In genomic region chr6:32167761-32168262, GRCh38 we compare ENCODE assay signal across 17 cellular contexts.
A peak's percentile ranks its signal among the peaks of the same experiment; 100 is the strongest.
DNase-seq lines count a peak whose midpoint lies in the region; ATAC-seq and TF ChIP-seq lines count a peak whose summit lies in the region.
"Had no signal": no experiment of that assay in that cellular context is flagged by ENCODE, and none has a peak within 500 bp of the region (broad histone marks: within the 10 kb centered on the region; RNA-seq: fewer than 3 reads in every experiment).

No MANE protein-coding gene starts in this region.

- H3K9me3 Mint-ChIP-seq in stimulated activated memory B cell treated with anti-CD40 and anti-IgM and Interleukin-4, amounts not matched to agents 10 μg/mL and 1 μg/mL and 100 μg/mL, for 72 hours: no peaks in the 10 kb centered on the region
- H3K9me3 Mint-ChIP-seq: activated naive CD4-positive, alpha-beta T cell treated with anti-CD3 and anti-CD28 coated beads, Interleukin-2, amount 10 ng/mL, durations not matched to agents 7 days and 5 days; CD4-positive, CD25-positive, alpha-beta regulatory T cell had no signal

- H3K27ac ChIP-seq in SK-N-MC: peak overlapping the region; percentile 22; the same call in 1 of the 2 replicates
- H3K27ac ChIP-seq: foreskin keratinocyte, lower lobe of right lung, PC-9 had no signal

- peak; percentile 50 for TF ChIP-seq POLR2A in erythroblast (IDR thresholded peaks at IDR 0.05; ENCODE audit: low read length)

- peak overlapping the region; percentile 6 for H3K27ac Mint-ChIP-seq in stimulated activated memory B cell treated with anti-CD40 and anti-IgM and Interleukin-4, amounts not matched to agents 10 μg/mL and 1 μg/mL and 100 μg/mL, for 72 hours
- H3K27ac Mint-ChIP-seq: activated naive CD4-positive, alpha-beta T cell treated with anti-CD3 and anti-CD28 coated beads, Interleukin-2, amount 10 ng/mL, durations not matched to agents 7 days and 5 days had no signal

- ATAC-seq in stimulated activated memory B cell treated with anti-CD40 and anti-IgM and Interleukin-4, amounts not matched to agents 10 μg/mL and 1 μg/mL and 100 μg/mL, for 72 hours: no peak
- ATAC-seq in GM21717 (IDR thresholded peaks at IDR 0.05; ENCODE audit: unreplicated experiment): no peak
- ATAC-seq: foreskin keratinocyte, SK-N-SH treated with all-trans-retinoic acid at 6 μM for 48 hours had no signal

- H3K36me3 Mint-ChIP-seq in stimulated activated memory B cell treated with anti-CD40 and anti-IgM and Interleukin-4, amounts not matched to agents 10 μg/mL and 1 μg/mL and 100 μg/mL, for 72 hours: peaks cover 49% of the 10 kb centered on the region

- no peak overlapping the region for H3K9ac ChIP-seq in SK-N-MC (ENCODE audit: insufficient read length)

- no peak overlapping the region for H3K4me3 ChIP-seq in SK-N-MC
- H3K4me3 ChIP-seq: lower lobe of right lung, PC-9 had no signal

- H3K9me3 ChIP-seq in SK-N-MC (ENCODE audit: low read depth, low read length): no peaks in the 10 kb centered on the region
- H3K9me3 ChIP-seq: lower lobe of right lung had no signal

- H3K36me3 ChIP-seq in SK-N-MC (ENCODE audit: insufficient read depth, low read length): peaks cover 47% of the 10 kb centered on the region

- peak; percentile 37 for DNase-seq in NCI-H82 (lab: John Stamatoyannopoulos, UW)
- no peak for DNase-seq in NCI-H82 treated with DMSO at 0.1 percent for 48 hours (lab: John Stamatoyannopoulos, UW; ENCODE audit: unreplicated experiment)
- no peak for DNase-seq in SK-N-MC (ENCODE audit: low read depth, low spot score)
- peak; percentile 71 to 93 for DNase-seq in erythroblast (lab: John Stamatoyannopoulos, UW)
- no peak for DNase-seq in NCI-H2227 treated with DMSO at 0.1 percent for 48 hours (lab: John Stamatoyannopoulos, UW)
- no peak for DNase-seq in hypothalamus (lab: John Stamatoyannopoulos, UW)
- DNase-seq: 8988T; activated naive CD4-positive, alpha-beta T cell treated with anti-CD3 and anti-CD28 coated beads, Interleukin-2, amount 10 ng/mL, durations not matched to agents 7 days and 5 days; caudate nucleus; CD4-positive, CD25-positive, alpha-beta regulatory T cell; foreskin keratinocyte; lower lobe of right lung; PC-9; stimulated activated naive CD4-positive, alpha-beta T cell treated with Interleukin-2 at 50 U/mL for 16 hours had no signal

- H3K27me3 Mint-ChIP-seq in stimulated activated memory B cell treated with anti-CD40 and anti-IgM and Interleukin-4, amounts not matched to agents 10 μg/mL and 1 μg/mL and 100 μg/mL, for 72 hours: no peaks in the 10 kb centered on the region
- H3K27me3 Mint-ChIP-seq: activated naive CD4-positive, alpha-beta T cell treated with anti-CD3 and anti-CD28 coated beads, Interleukin-2, amount 10 ng/mL, durations not matched to agents 7 days and 5 days; CD4-positive, CD25-positive, alpha-beta regulatory T cell had no signal

- peaks cover 21% of the 10 kb centered on the region for H3K4me1 Mint-ChIP-seq in stimulated activated memory B cell treated with anti-CD40 and anti-IgM and Interleukin-4, amounts not matched to agents 10 μg/mL and 1 μg/mL and 100 μg/mL, for 72 hours

- H3K4me3 Mint-ChIP-seq in stimulated activated memory B cell treated with anti-CD40 and anti-IgM and Interleukin-4, amounts not matched to agents 10 μg/mL and 1 μg/mL and 100 μg/mL, for 72 hours: no peak overlapping the region
- H3K4me3 Mint-ChIP-seq: activated naive CD4-positive, alpha-beta T cell treated with anti-CD3 and anti-CD28 coated beads, Interleukin-2, amount 10 ng/mL, durations not matched to agents 7 days and 5 days; CD4-positive, CD25-positive, alpha-beta regulatory T cell had no signal

Comparison
In these comparisons a context has a peak if more than half of its experiments do, and no peak if none do; other contexts are left out.
1. DNase-seq: peak in NCI-H82 (single experiment) and erythroblast (2 of 2); none in NCI-H82 treated with DMSO at 0.1 percent for 48 hours (single experiment), SK-N-MC (single experiment), NCI-H2227 treated with DMSO at 0.1 percent for 48 hours (single experiment) and hypothalamus (0 of 51).